10 cellular contexts compared by ENCODE assay signal in genomic region chr22:17106785-17107546, GRCh38. TPM values are rescaled to one million over a fixed set of nuclear protein-coding genes. Genes with fewer than 3 reads are reported as not detected.
DNase-seq lines count a peak whose midpoint lies in the region; FAIRE-seq and TF ChIP-seq lines count a peak whose summit lies in the region.
"Had no signal": no experiment of that assay in that cellular context is flagged by ENCODE, and none has a peak within 500 bp of the region (broad histone marks: within the 10 kb centered on the region; RNA-seq: fewer than 3 reads in every experiment).

No MANE protein-coding gene starts in this region.

- intact Hi-C loops in posterior vena cava (cut with DNase I) = no loop called here
- intact Hi-C loops in kidney (cut with DNase I) = no loop called here

- H3K9me3 ChIP-seq in kidney (ENCODE audit: control insufficient read depth in 1 of 2, low read length in 2 of 2) = no peaks in the 10 kb centered on the region

- no peak for FAIRE-seq in kidney (lab: Jason Lieb, UNC)

- no peaks in the 10 kb centered on the region for H3K4me1 ChIP-seq in kidney (ENCODE audit: control insufficient read depth in 1 of 2, insufficient read depth in 1 of 2, low read depth in 1 of 2, low read length in 2 of 2)

- DNase-seq in NK-92 treated with Interleukin-12 subunit alpha and Interleukin-12 subunit beta, amount 100 ng/mL, for 24 hours (lab: John Stamatoyannopoulos, UW) = peak; percentile 30
- DNase-seq in NK-92 (lab: John Stamatoyannopoulos, UW; ENCODE audit: unreplicated experiment) (no peak), SIG-M5 (lab: John Stamatoyannopoulos, UW) (peak; percentile 92), caudate nucleus (lab: John Stamatoyannopoulos, UW) (peak in 2 of 61 donors; percentile 31 to 39), posterior vena cava (ENCODE audit: low spot score) (peak; percentile 81), glomerular visceral epithelial cell (ENCODE audit: extremely low spot score) (no peak), kidney (no peak), COLO668 (lab: John Stamatoyannopoulos, UW; ENCODE audit: unreplicated experiment) (no peak)
- DNase-seq: foreskin fibroblast had no signal

- no peak overlapping the region for H3K4me3 ChIP-seq in kidney (ENCODE audit: low read length in 2 of 2)

- no peak for TF ChIP-seq CTCF in kidney (IDR thresholded peaks at IDR 0.05; ENCODE audit: borderline replicate concordance, extremely low read depth, insufficient read depth)

- H3K9ac ChIP-seq in kidney (ENCODE audit: low read length in 2 of 2) = no peak overlapping the region

- peaks cover 15 to 23% of the 10 kb centered on the region in 2 donors for H3K36me3 ChIP-seq in kidney (ENCODE audit: control insufficient read depth in 1 of 2, insufficient read depth in 2 of 2, low read length in 2 of 2)

- H3K27ac ChIP-seq in caudate nucleus (ENCODE audit: low read depth, low read length) = peak overlapping the region; percentile 30
- no peak overlapping the region for H3K27ac ChIP-seq in kidney (ENCODE audit: low read depth in 2 of 2, low read length in 2 of 2)
- H3K27ac ChIP-seq: 22Rv1 had no signal

RNA-seq across cellular contexts. Expression of gene TMEM121B, which starts 14.2 kb away (rescaled TPM):
- total RNA-seq in posterior vena cava (under 1 TPM; 0.38 to 0.74 TPM), kidney (1.2 TPM)
- polyA plus RNA-seq in kidney (ENCODE audit: insufficient read depth, low read depth, low replicate concordance) = 0.19 TPM

RNA-seq across cellular contexts. Expression of gene IL17RA, which starts 22.2 kb away (rescaled TPM):
- total RNA-seq in posterior vena cava = 10 to 100 TPM; 11.5 to 21.8 TPM
- total RNA-seq in kidney = 26.8 TPM
- 4.2 TPM for polyA plus RNA-seq in kidney (ENCODE audit: insufficient read depth, low read depth, low replicate concordance)

RNA-seq across cellular contexts. Expression of gene HDHD5, which starts 52.1 kb away (rescaled TPM):
- total RNA-seq in posterior vena cava (10 to 100 TPM; 19.6 to 19.9 TPM), kidney (27.5 TPM)
- 39.8 TPM for polyA plus RNA-seq in kidney (ENCODE audit: insufficient read depth, low read depth, low replicate concordance)

Comparison
In these comparisons a context has a peak if more than half of its experiments do, and no peak if none do; other contexts are left out.
1. DNase-seq: peak in NK-92 treated with Interleukin-12 subunit alpha and Interleukin-12 subunit beta, amount 100 ng/mL, for 24 hours (single experiment), SIG-M5 (single experiment) and posterior vena cava (single experiment); none in NK-92 (single experiment), glomerular visceral epithelial cell (single experiment), kidney (single experiment) and COLO668 (single experiment).